1 cellular context compared by ENCODE assay signal in genomic region chrX:135923353-135923752, GRCh38.
TF ChIP-seq lines count a peak whose summit lies in the region.

No MANE protein-coding gene starts in this region.

TF ChIP-seq in SK-N-SH, 30 proteins besides CTCF, POLR2A, EP300 and RAD21 (continued from another document):
- TF ChIP-seq IRF3 (IDR thresholded peaks at IDR 0.05; ENCODE audit: low read depth, low read length), result no peak
- no peak for TF ChIP-seq RFX5 (IDR thresholded peaks at IDR 0.05; ENCODE audit: low read length)
- no peak for TF ChIP-seq RCOR1 (IDR thresholded peaks at IDR 0.05; ENCODE audit: low read length)
- no peak for TF ChIP-seq JUND (IDR thresholded peaks at IDR 0.05)
- no peak for TF ChIP-seq POLR2AphosphoS5 (IDR thresholded peaks at IDR 0.05; ENCODE audit: low read depth, low read length)
- TF ChIP-seq MEF2A (IDR thresholded peaks at IDR 0.05; ENCODE audit: borderline replicate concordance, low read depth), result no peak
- TF ChIP-seq RXRA (IDR thresholded peaks at IDR 0.05; ENCODE audit: borderline replicate concordance, low read depth), result no peak
